11 cellular contexts compared by ENCODE assay signal in the genomic region with DNA sequence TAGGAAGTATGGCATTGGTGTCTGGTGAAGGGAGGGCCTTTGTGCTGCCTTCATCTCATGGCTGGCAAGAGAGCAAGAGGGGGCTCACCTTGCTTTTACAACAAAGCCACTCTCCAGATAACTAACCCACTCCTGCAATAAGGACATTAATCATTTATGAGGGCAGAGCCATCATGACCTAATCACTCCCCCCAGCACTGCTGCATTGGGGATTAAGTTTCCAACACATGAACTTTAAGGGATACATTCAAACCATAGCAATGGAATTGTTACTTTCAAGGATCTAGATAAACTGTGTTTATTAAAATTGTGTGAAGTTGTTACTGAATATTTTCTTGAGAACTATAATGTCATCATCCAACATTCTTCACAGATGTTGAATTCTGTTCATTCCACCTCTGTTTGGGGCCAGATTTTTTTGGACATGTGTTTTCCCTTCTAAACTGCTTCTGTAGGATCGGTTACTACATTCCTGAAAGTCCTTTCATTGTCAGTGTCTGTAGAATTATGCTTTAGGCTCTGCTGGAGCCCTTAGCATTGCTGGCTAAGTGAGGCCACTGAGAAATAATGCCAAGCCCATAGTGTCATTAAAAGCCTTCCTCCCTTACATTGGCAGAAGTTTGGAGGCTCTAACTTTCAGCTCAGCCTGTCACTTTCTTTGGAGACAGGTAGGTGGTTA. TPM values are rescaled to one million over a fixed set of nuclear protein-coding genes. Genes with fewer than 3 reads are reported as not detected.
A peak's percentile ranks its signal among the peaks of the same experiment; 100 is the strongest.
DNase-seq lines count a peak whose midpoint lies in the region; ATAC-seq and TF ChIP-seq lines count a peak whose summit lies in the region.
"Had no signal": no experiment of that assay in that cellular context is flagged by ENCODE, and none has a peak within 500 bp of the region (broad histone marks: within the 10 kb centered on the region; RNA-seq: fewer than 3 reads in every experiment).

No MANE protein-coding gene starts in this region.

- H3K36me3 Mint-ChIP-seq in chondrocyte (ENCODE audit: low read depth), result peaks cover 6% of the 10 kb centered on the region
- H3K36me3 Mint-ChIP-seq: CD4-positive, alpha-beta memory T cell had no signal

- no peak overlapping the region for H3K4me3 ChIP-seq in HUES6 (ENCODE audit: low read depth, low read length)
- H3K4me3 ChIP-seq: pancreas had no signal

- intact Hi-C loops in left colon (cut with DNase I, micrococcal nuclease), result no loop called here

- H3K4me3 Mint-ChIP-seq in chondrocyte (ENCODE audit: unreplicated experiment), result no peak overlapping the region
- H3K4me3 Mint-ChIP-seq: activated naive CD8-positive, alpha-beta T cell treated with anti-CD3 and anti-CD28 coated beads, Interleukin-2, amount 50 U/mL, for 24 hours; CD4-positive, alpha-beta memory T cell had no signal

- no peaks in the 10 kb centered on the region for H3K36me3 ChIP-seq in HUES6 (ENCODE audit: control insufficient read depth, insufficient read depth, low read length)
- H3K36me3 ChIP-seq: pancreas had no signal

- H3K9me3 Mint-ChIP-seq in chondrocyte (ENCODE audit: low read depth), result no peaks in the 10 kb centered on the region
- H3K9me3 Mint-ChIP-seq: activated naive CD8-positive, alpha-beta T cell treated with anti-CD3 and anti-CD28 coated beads, Interleukin-2, amount 50 U/mL, for 24 hours; CD4-positive, alpha-beta memory T cell had no signal

- ATAC-seq in GM19395 (IDR thresholded peaks at IDR 0.05; ENCODE audit: unreplicated experiment) (no peak), left colon (no peak)
- ATAC-seq: activated naive CD8-positive, alpha-beta T cell treated with anti-CD3 and anti-CD28 coated beads, Interleukin-2, amount 50 U/mL, for 24 hours had no signal

- no peaks in the 10 kb centered on the region for H3K27me3 ChIP-seq in HUES6 (ENCODE audit: control insufficient read depth, insufficient read depth, low read length)
- H3K27me3 ChIP-seq: pancreas had no signal

- peaks cover 72% of the 10 kb centered on the region for H3K4me1 ChIP-seq in HUES6 (ENCODE audit: control insufficient read depth, insufficient read depth, low read length)

- no peaks in the 10 kb centered on the region for H3K9me3 ChIP-seq in HUES6 (ENCODE audit: control insufficient read depth, insufficient read depth, low read depth, low read length)
- H3K9me3 ChIP-seq: pancreas had no signal

- DNase-seq in AG20443 (ENCODE audit: low spot score) (peak; percentile 62), chondrocyte (ENCODE audit: low spot score) (no peak), kidney tubule cell (ENCODE audit: low spot score) (peak; percentile 46), SK-N-DZ (ENCODE audit: low spot score) (no peak), left colon (no peak), 8988T (no peak)
- DNase-seq: activated naive CD8-positive, alpha-beta T cell treated with anti-CD3 and anti-CD28 coated beads, Interleukin-2, amount 50 U/mL, for 24 hours; CD4-positive, alpha-beta memory T cell; pancreas had no signal

- H3K9ac ChIP-seq in HUES6 (ENCODE audit: low read length), result no peak overlapping the region

- peaks cover 75% of the 10 kb centered on the region for H3K4me1 Mint-ChIP-seq in chondrocyte (ENCODE audit: low read depth)
- H3K4me1 Mint-ChIP-seq: activated naive CD8-positive, alpha-beta T cell treated with anti-CD3 and anti-CD28 coated beads, Interleukin-2, amount 50 U/mL, for 24 hours; CD4-positive, alpha-beta memory T cell had no signal

- TF ChIP-seq CTCF in chondrocyte (IDR thresholded peaks at IDR 0.05), result peak; percentile 15

- peak overlapping the region; percentile 34 for H3K27ac ChIP-seq in HUES6 (ENCODE audit: low read depth, low read length)
- H3K27ac ChIP-seq: pancreas had no signal

- peak overlapping the region; percentile 85 for H3K27ac Mint-ChIP-seq in chondrocyte (ENCODE audit: unreplicated experiment)
- H3K27ac Mint-ChIP-seq: activated naive CD8-positive, alpha-beta T cell treated with anti-CD3 and anti-CD28 coated beads, Interleukin-2, amount 50 U/mL, for 24 hours; CD4-positive, alpha-beta memory T cell had no signal

- H3K27me3 Mint-ChIP-seq in chondrocyte (ENCODE audit: low read depth), result no peaks in the 10 kb centered on the region
- H3K27me3 Mint-ChIP-seq: activated naive CD8-positive, alpha-beta T cell treated with anti-CD3 and anti-CD28 coated beads, Interleukin-2, amount 50 U/mL, for 24 hours; CD4-positive, alpha-beta memory T cell had no signal

RNA-seq across cellular contexts. Expression of a gene that starts 50.4 kb away (rescaled TPM):
- total RNA-seq in chondrocyte, result 233 to 237 TPM (median 233 TPM) in 3 replicates
- polyA plus RNA-seq in SK-N-DZ (2014; cell fraction: cytosol; rRNA removed), result 13.2 and 24.2 TPM in 2 replicates
- 8.7 and 16.3 TPM in 2 replicates for polyA plus RNA-seq in SK-N-DZ (2014; cell fraction: nucleus; rRNA removed)
- 100 to 1,000 TPM; 157 to 240 TPM for total RNA-seq in left colon

Comparison
In these comparisons a context has a peak if more than half of its experiments do, and no peak if none do; other contexts are left out.
1. DNase-seq: peak in AG20443 (single experiment) and kidney tubule cell (single experiment); none in chondrocyte (single experiment), SK-N-DZ (single experiment), left colon (0 of 2) and 8988T (single experiment).